9 cellular contexts compared by ENCODE assay signal in the genomic region with DNA sequence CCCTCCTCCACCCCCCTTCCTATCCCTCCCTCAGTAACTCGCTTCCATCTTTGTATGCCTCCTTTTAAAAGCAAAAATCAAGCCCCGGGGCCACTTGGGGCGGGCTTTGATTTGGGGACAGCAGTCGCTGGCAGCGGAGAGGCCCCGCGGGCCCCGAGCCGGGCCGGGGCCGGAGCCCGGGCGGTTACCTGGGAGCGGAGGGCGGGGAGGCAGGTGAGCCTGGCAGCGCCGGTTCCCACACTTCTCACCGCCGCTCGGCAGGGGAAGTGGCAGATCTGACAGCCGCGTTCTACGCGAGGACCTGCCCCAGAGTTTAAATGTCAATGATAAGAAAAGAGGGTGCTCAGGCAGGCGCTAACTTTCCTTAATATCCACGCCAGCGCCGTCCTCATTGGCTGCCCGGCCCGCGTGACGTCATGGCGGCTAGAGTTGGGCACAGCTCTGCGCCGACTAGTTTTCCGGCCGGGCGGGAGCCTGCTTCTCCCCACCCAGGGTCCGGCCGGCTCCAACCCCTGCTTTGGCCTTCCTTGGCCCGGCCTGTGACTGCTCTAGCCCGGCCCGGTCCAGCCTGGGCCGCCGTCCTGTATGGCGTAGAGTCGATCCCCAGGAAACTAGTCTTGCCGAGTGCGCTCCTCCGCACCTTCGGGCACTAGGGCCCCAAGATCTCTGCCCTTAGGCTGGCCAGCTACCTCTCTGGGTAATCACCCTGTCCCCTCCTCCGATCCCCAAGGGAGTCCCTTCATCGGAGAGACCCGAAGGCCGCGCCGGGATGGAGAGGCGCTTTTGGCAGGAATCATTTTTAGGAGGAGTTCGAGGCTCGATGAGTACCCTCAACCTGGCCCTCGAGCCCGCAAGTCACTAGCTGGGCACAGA. TPM values are rescaled to one million over a fixed set of nuclear protein-coding genes. Genes with fewer than 3 reads are reported as not detected.
A peak's percentile ranks its signal among the peaks of the same experiment; 100 is the strongest.
DNase-seq lines count a peak whose midpoint lies in the region; ATAC-seq and TF ChIP-seq lines count a peak whose summit lies in the region.
"Had no signal": no experiment of that assay in that cellular context is flagged by ENCODE, and none has a peak within 500 bp of the region (broad histone marks: within the 10 kb centered on the region; RNA-seq: fewer than 3 reads in every experiment).

No MANE protein-coding gene starts in this region.

- no peaks in the 10 kb centered on the region for H3K36me3 Mint-ChIP-seq in activated B cell treated with CpG ODN at 0.5 μM for 24 hours (ENCODE audit: low read depth)

- no peak for TF ChIP-seq CTCF in activated B cell treated with CpG ODN at 0.5 μM for 24 hours (IDR thresholded peaks at IDR 0.05)
- no peak for TF ChIP-seq CTCF in retinal pigment epithelial cell (conservative IDR thresholded peaks at IDR 0.05; ENCODE audit: low read depth, low read length)

- no peak for ATAC-seq in activated B cell treated with CpG ODN at 0.5 μM for 24 hours (ENCODE audit: low read depth)
- no peak for ATAC-seq in HG03342 (IDR thresholded peaks at IDR 0.05; ENCODE audit: unreplicated experiment)
- no peak for ATAC-seq in GM21515 (IDR thresholded peaks at IDR 0.05; ENCODE audit: unreplicated experiment)

- CTCF ChIA-PET in activated B cell treated with CpG ODN at 0.5 μM for 24 hours (lab: Charles Lee) = no interaction called here

- H3K4me3 ChIP-seq in retinal pigment epithelial cell (ENCODE audit: low read length) = peak overlapping the region; percentile 56

- H3K9me3 Mint-ChIP-seq in activated B cell treated with CpG ODN at 0.5 μM for 24 hours = peaks cover 3% of the 10 kb centered on the region

- H3K4me3 Mint-ChIP-seq in activated B cell treated with CpG ODN at 0.5 μM for 24 hours = peak overlapping the region; percentile 48

- POLR2A ChIA-PET in activated B cell treated with CpG ODN at 0.5 μM for 24 hours (lab: Charles Lee) = no interaction called here

- intact Hi-C loops in activated B cell treated with CpG ODN at 0.5 μM for 24 hours (cut with micrococcal nuclease) = loop anchor here (5.0 to 10.0 kb wide), 2 partner anchors 453 to 619 kb away; a partner anchor contains a TSS

- H3K27me3 Mint-ChIP-seq in activated B cell treated with CpG ODN at 0.5 μM for 24 hours = peaks cover 60% of the 10 kb centered on the region

- DNase-seq in NCI-H1105 (lab: John Stamatoyannopoulos, UW) (peak; percentile 8), NCI-H1105 treated with DMSO at 0.1 percent for 48 hours (lab: John Stamatoyannopoulos, UW) (no peak), activated B cell treated with CpG ODN at 0.5 μM for 24 hours (no peak), hypothalamus (lab: John Stamatoyannopoulos, UW) (peak in 26 of 51 donors; percentile 20 to 70 (median 48)), retinal pigment epithelial cell (ENCODE audit: low read depth) (no peak), NCI-H2171 (lab: John Stamatoyannopoulos, UW) (no peak)
- DNase-seq: KBM-7 had no signal

- H3K4me1 Mint-ChIP-seq in activated B cell treated with CpG ODN at 0.5 μM for 24 hours = peaks cover 25% of the 10 kb centered on the region

- H3K27ac Mint-ChIP-seq in activated B cell treated with CpG ODN at 0.5 μM for 24 hours = no peak overlapping the region

RNA-seq across cellular contexts. Expression of a gene that starts 6.7 kb away (rescaled TPM):
- not detected in 2 replicates for total RNA-seq in activated B cell treated with CpG ODN at 0.5 μM for 24 hours

Comparison
In these comparisons a context has a peak if more than half of its experiments do, and no peak if none do; other contexts are left out.
1. DNase-seq: peak in NCI-H1105 (single experiment) and hypothalamus (26 of 51); none in NCI-H1105 treated with DMSO at 0.1 percent for 48 hours (single experiment), activated B cell treated with CpG ODN at 0.5 μM for 24 hours (single experiment), retinal pigment epithelial cell (single experiment) and NCI-H2171 (single experiment).